ENCODE assay signal across 7 cellular contexts in the genomic region with DNA sequence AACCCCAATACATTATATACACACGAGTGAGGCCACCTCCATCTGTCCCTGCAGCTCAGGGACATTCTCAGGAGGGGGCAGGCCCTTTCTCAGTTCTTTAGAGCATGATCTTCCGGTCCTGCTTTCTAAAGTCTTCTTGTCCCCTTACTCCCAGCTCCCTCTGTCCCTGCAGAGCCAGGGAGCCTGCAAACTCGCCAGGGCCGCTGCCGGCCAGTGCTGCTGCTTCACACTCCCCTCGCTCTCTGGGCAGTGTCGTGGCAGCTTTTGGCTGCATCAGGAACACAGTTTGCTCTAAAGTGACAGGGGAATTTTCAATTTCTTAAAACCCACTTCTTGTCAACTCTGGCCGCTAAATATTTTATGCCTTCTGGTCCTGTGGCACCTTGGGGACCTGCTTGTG.
"Had no signal": no experiment of that assay in that cellular context is flagged by ENCODE, and none has a peak within 500 bp of the region (broad histone marks: within the 10 kb centered on the region; RNA-seq: fewer than 3 reads in every experiment).

No MANE protein-coding gene starts in this region.

- DNase-seq: IMR-90, KBM-7, KG1 had no signal

- H3K27ac ChIP-seq: HL-60 had no signal

- FAIRE-seq: HTR-8/SVneo, K562 had no signal

- H3K27ac Mint-ChIP-seq: IgD-negative memory B cell had no signal

- H3K4me3 Mint-ChIP-seq: IgD-negative memory B cell had no signal

- ATAC-seq: K562 had no signal

- H3K36me3 Mint-ChIP-seq: IgD-negative memory B cell had no signal

- H3K27me3 Mint-ChIP-seq: IgD-negative memory B cell had no signal

- H3K4me1 Mint-ChIP-seq: IgD-negative memory B cell had no signal

- H3K4me3 ChIP-seq: K562 had no signal

- H3K9me3 Mint-ChIP-seq: IgD-negative memory B cell had no signal
